ENCODE assay signal across 1 cellular context in genomic region chr5:3287516-3287915, GRCh38.
TF ChIP-seq lines count a peak whose summit lies in the region.

No MANE protein-coding gene starts in this region.

TF ChIP-seq in H1, 55 proteins besides CTCF, POLR2A, EP300 and RAD21:
- TF ChIP-seq MAFK (IDR thresholded peaks at IDR 0.05; ENCODE audit: low read depth, low read length) (no peak), E2F6 (IDR thresholded peaks at IDR 0.05) (no peak), NRF1 (IDR thresholded peaks at IDR 0.05; ENCODE audit: low read depth, low read length) (no peak)
TF ChIP-seq in H1: peak in this region for 0.
